Comparison of ENCODE assay signal across 14 cellular contexts in the genomic region with DNA sequence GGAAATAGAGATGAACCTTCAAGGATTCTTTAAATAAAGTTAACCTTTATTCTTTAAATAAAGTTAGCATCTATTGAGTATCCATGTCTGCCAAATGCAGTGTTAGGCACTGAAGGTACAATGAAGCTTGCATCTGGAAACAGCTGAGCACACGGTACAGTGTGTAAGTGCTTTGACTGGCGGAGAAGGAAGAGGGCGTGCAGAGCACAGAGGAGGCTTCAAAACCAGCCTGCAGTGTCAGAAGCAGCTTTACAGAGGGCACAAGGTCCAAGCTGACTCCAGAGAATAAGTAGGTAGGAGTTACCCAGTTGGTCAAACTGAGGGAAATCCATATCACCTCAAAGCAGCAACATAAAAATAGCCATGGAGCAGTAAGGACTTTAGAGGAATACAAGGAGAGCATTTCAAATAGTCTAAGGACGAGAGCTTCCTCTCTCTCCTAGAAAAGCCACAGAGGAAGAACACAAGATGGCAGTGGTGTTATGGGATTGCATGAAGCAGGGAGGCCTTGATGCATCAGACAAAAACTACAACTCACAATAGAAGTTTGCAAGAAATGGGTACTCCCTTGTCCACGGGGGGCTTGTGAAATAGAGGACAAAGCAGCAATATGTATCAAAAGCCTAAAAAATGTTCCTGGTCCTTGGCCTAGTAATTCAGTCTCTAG.
A peak's percentile ranks its signal among the peaks of the same experiment; 100 is the strongest.
DNase-seq lines count a peak whose midpoint lies in the region; ATAC-seq and TF ChIP-seq lines count a peak whose summit lies in the region.
"Had no signal": no experiment of that assay in that cellular context is flagged by ENCODE, and none has a peak within 500 bp of the region (broad histone marks: within the 10 kb centered on the region; RNA-seq: fewer than 3 reads in every experiment).

No MANE protein-coding gene starts in this region.

- H3K9me3 Mint-ChIP-seq in WTC11, result peaks cover 23% of the 10 kb centered on the region
- H3K9me3 Mint-ChIP-seq: activated CD4-positive, alpha-beta T cell treated with anti-CD3 and anti-CD28 coated beads, Interleukin-2, amount 10 ng/mL, durations not matched to agents 7 days and 5 days; dendritic cell treated with granulocyte-macrophage colony-stimulating factor and Interleukin-4, amounts not matched to agents 40 ng/mL and 50 ng/mL, for 4 days had no signal

- peaks cover 17% of the 10 kb centered on the region for H3K4me1 Mint-ChIP-seq in WTC11
- H3K4me1 Mint-ChIP-seq: activated CD4-positive, alpha-beta T cell treated with anti-CD3 and anti-CD28 coated beads, Interleukin-2, amount 10 ng/mL, durations not matched to agents 7 days and 5 days had no signal

- TF ChIP-seq CTCF in AG09319 (IDR thresholded peaks at IDR 0.05; ENCODE audit: low read depth, low read length) (peak; percentile 32), WTC11 (IDR thresholded peaks at IDR 0.05) (no peak), hepatocyte (IDR thresholded peaks at IDR 0.05; ENCODE audit: poor library complexity) (peak; percentile 30)

- H3K9me3 ChIP-seq in hepatocyte (ENCODE audit: low read depth), result no peaks in the 10 kb centered on the region
- H3K9me3 ChIP-seq: SJSA1 had no signal

- 51% methylated on average over 5 of the region's 5 CpGs for WGBS in hepatocyte (ENCODE audit: low lambda C conversion rate, missing lambda C conversion rate)

- DNase-seq in AG09319 (ENCODE audit: extremely low read depth, low read depth) (no peak), HCEC 1CT (peak; percentile 38), WTC11 (ENCODE audit: low spot score) (no peak), hepatocyte (ENCODE audit: low spot score) (no peak), putamen (ENCODE audit: low spot score) (no peak), SKM-1 treated with dmso at 0.1 percent for 144 hours (lab: John Stamatoyannopoulos, UW; ENCODE audit: unreplicated experiment) (no peak), NCI-H510A treated with DMSO at 0.1 percent for 48 hours (lab: John Stamatoyannopoulos, UW) (no peak)
- DNase-seq: activated CD4-positive, alpha-beta T cell treated with anti-CD3 and anti-CD28 coated beads, Interleukin-2, amount 10 ng/mL, durations not matched to agents 7 days and 5 days; activated gamma-delta T cell treated with Interleukin-2 at 50 U/mL for 16 hours; stimulated activated CD4-positive, alpha-beta T cell treated with anti-CD3 and anti-CD28 coated beads, Interleukin-15, amount 100 ng/mL, for 24 hours; stimulated activated naive CD4-positive, alpha-beta T cell had no signal

- no peaks in the 10 kb centered on the region for H3K27me3 ChIP-seq in hepatocyte
- H3K27me3 ChIP-seq: SJSA1 had no signal

- H3K36me3 ChIP-seq in hepatocyte (replicated peaks; ENCODE audit: insufficient read depth, low read depth), result no peaks in the 10 kb centered on the region
- H3K36me3 ChIP-seq: SJSA1 had no signal

- peak overlapping the region; percentile 29; the same call in 1 of the 2 replicates for H3K27ac Mint-ChIP-seq in WTC11
- H3K27ac Mint-ChIP-seq: activated CD4-positive, alpha-beta T cell treated with anti-CD3 and anti-CD28 coated beads, Interleukin-2, amount 10 ng/mL, durations not matched to agents 7 days and 5 days; dendritic cell treated with granulocyte-macrophage colony-stimulating factor and Interleukin-4, amounts not matched to agents 40 ng/mL and 50 ng/mL, for 4 days had no signal

- no peak overlapping the region for H3K4me2 ChIP-seq in hepatocyte

- H3K36me3 Mint-ChIP-seq in WTC11, result peaks cover 6% of the 10 kb centered on the region; the same call in 1 of the 2 replicates

- no peaks in the 10 kb centered on the region for H3K79me2 ChIP-seq in hepatocyte

- no peaks in the 10 kb centered on the region for H3K9me2 ChIP-seq in hepatocyte (replicated peaks; ENCODE audit: insufficient read depth)

- no peak overlapping the region for H3K4me3 ChIP-seq in hepatocyte
- H3K4me3 ChIP-seq: SJSA1 had no signal

- H3K4me1 ChIP-seq in hepatocyte (ENCODE audit: insufficient read depth), result no peaks in the 10 kb centered on the region

- H4K20me1 ChIP-seq in hepatocyte (ENCODE audit: insufficient read depth, poor library complexity, severe bottlenecking), result no peaks in the 10 kb centered on the region

- H3K4me3 Mint-ChIP-seq in WTC11, result no peak overlapping the region
- H3K4me3 Mint-ChIP-seq: activated CD4-positive, alpha-beta T cell treated with anti-CD3 and anti-CD28 coated beads, Interleukin-2, amount 10 ng/mL, durations not matched to agents 7 days and 5 days; dendritic cell treated with granulocyte-macrophage colony-stimulating factor and Interleukin-4, amounts not matched to agents 40 ng/mL and 50 ng/mL, for 4 days had no signal

- POLR2A ChIA-PET in WTC11 (lab: Charles Lee), result no interaction called here

- CTCF ChIA-PET in WTC11 (lab: Charles Lee), result interaction anchor here (0.7 to 6.0 kb wide), 9 partner anchors 61 to 168 kb away, joined by 3 to 95 read pairs (median 4); partner anchors contain the start of gene PPP2R3A

- ATAC-seq in WTC11 (peak; percentile 82), GM21447 (IDR thresholded peaks at IDR 0.05; ENCODE audit: unreplicated experiment) (no peak)

- H3K27ac ChIP-seq in hepatocyte, result no peak overlapping the region
- H3K27ac ChIP-seq: SJSA1 had no signal

- no peaks in the 10 kb centered on the region; the same call in 1 of the 2 replicates for H3K27me3 Mint-ChIP-seq in WTC11 (ENCODE audit: low read depth)
- H3K27me3 Mint-ChIP-seq: dendritic cell treated with granulocyte-macrophage colony-stimulating factor and Interleukin-4, amounts not matched to agents 40 ng/mL and 50 ng/mL, for 4 days had no signal

- H2AFZ ChIP-seq in hepatocyte, result no peak overlapping the region

TF ChIP-seq in WTC11, 78 proteins besides CTCF, POLR2A, EP300 and RAD21:
- TF ChIP-seq KAT7 (CRISPR knock-in tag; IDR thresholded peaks at IDR 0.05; ENCODE audit: borderline replicate concordance) (no peak), TEAD1 (CRISPR knock-in tag; IDR thresholded peaks at IDR 0.05) (no peak), NR3C1 (CRISPR knock-in tag; conservative IDR thresholded peaks at IDR 0.05; ENCODE audit: low read depth) (no peak)
- TF ChIP-seq, protein P1, sequence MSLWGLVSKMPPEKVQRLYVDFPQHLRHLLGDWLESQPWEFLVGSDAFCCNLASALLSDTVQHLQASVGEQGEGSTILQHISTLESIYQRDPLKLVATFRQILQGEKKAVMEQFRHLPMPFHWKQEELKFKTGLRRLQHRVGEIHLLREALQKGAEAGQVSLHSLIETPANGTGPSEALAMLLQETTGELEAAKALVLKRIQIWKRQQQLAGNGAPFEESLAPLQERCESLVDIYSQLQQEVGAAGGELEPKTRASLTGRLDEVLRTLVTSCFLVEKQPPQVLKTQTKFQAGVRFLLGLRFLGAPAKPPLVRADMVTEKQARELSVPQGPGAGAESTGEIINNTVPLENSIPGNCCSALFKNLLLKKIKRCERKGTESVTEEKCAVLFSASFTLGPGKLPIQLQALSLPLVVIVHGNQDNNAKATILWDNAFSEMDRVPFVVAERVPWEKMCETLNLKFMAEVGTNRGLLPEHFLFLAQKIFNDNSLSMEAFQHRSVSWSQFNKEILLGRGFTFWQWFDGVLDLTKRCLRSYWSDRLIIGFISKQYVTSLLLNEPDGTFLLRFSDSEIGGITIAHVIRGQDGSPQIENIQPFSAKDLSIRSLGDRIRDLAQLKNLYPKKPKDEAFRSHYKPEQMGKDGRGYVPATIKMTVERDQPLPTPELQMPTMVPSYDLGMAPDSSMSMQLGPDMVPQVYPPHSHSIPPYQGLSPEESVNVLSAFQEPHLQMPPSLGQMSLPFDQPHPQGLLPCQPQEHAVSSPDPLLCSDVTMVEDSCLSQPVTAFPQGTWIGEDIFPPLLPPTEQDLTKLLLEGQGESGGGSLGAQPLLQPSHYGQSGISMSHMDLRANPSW (CRISPR knock-in tag; conservative IDR thresholded peaks at IDR 0.05; ENCODE audit: low read depth), result no peak
- TF ChIP-seq, protein P2, sequence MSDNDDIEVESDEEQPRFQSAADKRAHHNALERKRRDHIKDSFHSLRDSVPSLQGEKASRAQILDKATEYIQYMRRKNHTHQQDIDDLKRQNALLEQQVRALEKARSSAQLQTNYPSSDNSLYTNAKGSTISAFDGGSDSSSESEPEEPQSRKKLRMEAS (CRISPR knock-in tag; IDR thresholded peaks at IDR 0.05), result no peak
